8 cellular contexts compared by ENCODE assay signal in genomic region chrX:24148118-24148517, GRCh38. TPM values are rescaled to one million over a fixed set of nuclear protein-coding genes. Genes with fewer than 3 reads are reported as not detected.
DNase-seq lines count a peak whose midpoint lies in the region; ATAC-seq and TF ChIP-seq lines count a peak whose summit lies in the region.

No MANE protein-coding gene starts in this region.

- H3K36me3 Mint-ChIP-seq in Caco-2 (ENCODE audit: insufficient read depth, unreplicated experiment): peaks cover 30% of the 10 kb centered on the region
- H3K36me3 Mint-ChIP-seq in chondrocyte (ENCODE audit: low read depth): peaks cover 6% of the 10 kb centered on the region
- no peaks in the 10 kb centered on the region for H3K36me3 Mint-ChIP-seq in nephron progenitor cell (ENCODE audit: low read depth)

- H3K4me2 ChIP-seq in MM.1S (ENCODE audit: low read depth, low read length): peak overlapping the region; percentile 85

- no peaks in the 10 kb centered on the region for H3K9me2 ChIP-seq in MM.1S (replicated peaks; ENCODE audit: insufficient read depth, low read length)

- H3K27ac Mint-ChIP-seq in Caco-2 (ENCODE audit: unreplicated experiment) (peak overlapping the region; percentile 74), chondrocyte (ENCODE audit: unreplicated experiment) (peak overlapping the region; percentile 99), nephron progenitor cell (peak overlapping the region; percentile 100)

- H3K4me3 Mint-ChIP-seq in Caco-2 (ENCODE audit: unreplicated experiment) (peak overlapping the region; percentile 70), chondrocyte (ENCODE audit: unreplicated experiment) (peak overlapping the region; percentile 80), nephron progenitor cell (peak overlapping the region; percentile 89)

- H3K27ac ChIP-seq in MM.1S (ENCODE audit: low read length): peak overlapping the region; percentile 84

- H3K4me1 Mint-ChIP-seq in Caco-2 (ENCODE audit: low read depth, unreplicated experiment): peaks cover 14% of the 10 kb centered on the region
- H3K4me1 Mint-ChIP-seq in chondrocyte (ENCODE audit: low read depth): peaks cover 69% of the 10 kb centered on the region
- peaks cover 74% of the 10 kb centered on the region for H3K4me1 Mint-ChIP-seq in nephron progenitor cell

- H3K27me3 Mint-ChIP-seq in Caco-2 (ENCODE audit: insufficient read depth, unreplicated experiment) (no peaks in the 10 kb centered on the region), chondrocyte (ENCODE audit: low read depth) (no peaks in the 10 kb centered on the region), nephron progenitor cell (ENCODE audit: low read depth, poor library complexity) (peaks cover 3% of the 10 kb centered on the region)

- no peak for DNase-seq in Caco-2
- peak; percentile 52 for DNase-seq in MM.1S
- no peak for DNase-seq in chondrocyte (ENCODE audit: low spot score)
- DNase-seq in nephron progenitor cell: no peak
- DNase-seq in activated CD8-positive, alpha-beta memory T cell treated with anti-CD3 and anti-CD28 coated beads, Interleukin-2, amount 50 U/mL, for 48 hours: no peak

- H3K36me3 ChIP-seq in Caco-2 (ENCODE audit: control insufficient read depth, insufficient read depth, low read length) (no peaks in the 10 kb centered on the region), MM.1S (replicated peaks; ENCODE audit: insufficient read depth, low read length) (no peaks in the 10 kb centered on the region)

- peak overlapping the region; percentile 51; the same call in 1 of the 2 replicates for H2AFZ ChIP-seq in MM.1S (ENCODE audit: low read length)

- peaks cover 6% of the 10 kb centered on the region for H4K20me1 ChIP-seq in MM.1S (ENCODE audit: insufficient read depth, low read length)

- H3K9me3 Mint-ChIP-seq in Caco-2 (ENCODE audit: unreplicated experiment) (no peaks in the 10 kb centered on the region), chondrocyte (ENCODE audit: low read depth) (no peaks in the 10 kb centered on the region), nephron progenitor cell (no peaks in the 10 kb centered on the region)

- POLR2A ChIA-PET in Caco-2 (lab: Charles Lee): no interaction called here

- H3K4me1 ChIP-seq in Caco-2 (peaks cover 30% of the 10 kb centered on the region), MM.1S (ENCODE audit: low read length) (peaks cover 20% of the 10 kb centered on the region; the same call in 1 of the 2 replicates)

- peaks cover 30% of the 10 kb centered on the region for H3F3A ChIP-seq in MM.1S (ENCODE audit: insufficient read depth, low read length)

- H3K27me3 ChIP-seq in Caco-2 (replicated peaks; ENCODE audit: control insufficient read depth, insufficient read depth, low read length) (no peaks in the 10 kb centered on the region), MM.1S (replicated peaks; ENCODE audit: insufficient read depth, low read length) (no peaks in the 10 kb centered on the region)

- intact Hi-C loops in Caco-2 (cut with micrococcal nuclease; ENCODE audit: unreplicated experiment): loop anchor here (5.0 kb wide), 1 partner anchor 94 kb away; no protein-coding TSS in a partner anchor

- TF ChIP-seq CTCF in Caco-2 (IDR thresholded peaks at IDR 0.05; ENCODE audit: insufficient read depth in 1 of 2, low read depth in 1 of 2, low read length in 1 of 2, severe bottlenecking in 1 of 2, unreplicated experiment in 1 of 2) (no peak), MM.1S (IDR thresholded peaks at IDR 0.05; ENCODE audit: low read length) (no peak), chondrocyte (IDR thresholded peaks at IDR 0.05) (no peak), nephron progenitor cell (IDR thresholded peaks at IDR 0.05) (no peak)

- peak overlapping the region; percentile 88; the same call in 1 of the 2 replicates for H3K9ac ChIP-seq in MM.1S (ENCODE audit: low read length)

- no peak overlapping the region for H3K4me3 ChIP-seq in Caco-2 (ENCODE audit: low read depth, low read length)
- peak overlapping the region; percentile 58 for H3K4me3 ChIP-seq in MM.1S (ENCODE audit: low read length)

- no peaks in the 10 kb centered on the region for H3K9me3 ChIP-seq in Caco-2
- H3K9me3 ChIP-seq in MM.1S (replicated peaks; ENCODE audit: insufficient read depth, low read length): no peaks in the 10 kb centered on the region

- BruUV-seq in Caco-2 (replicated peaks; lab: Mats Ljungman, UMichigan): no TSS peak

- ATAC-seq in GM21786 (IDR thresholded peaks at IDR 0.05; ENCODE audit: unreplicated experiment): no peak
- no peak for ATAC-seq in GM18502 (IDR thresholded peaks at IDR 0.05; ENCODE audit: poor library complexity, unreplicated experiment)
- ATAC-seq in HG03039 (IDR thresholded peaks at IDR 0.05; ENCODE audit: unreplicated experiment): no peak

- CTCF ChIA-PET in Caco-2 (lab: Charles Lee): interaction anchor here (0.6 kb wide), 1 partner anchor 15 kb away, joined by 3 read pairs; no protein-coding TSS in a partner anchor

- H3K79me2 ChIP-seq in MM.1S (ENCODE audit: low read length): peaks cover 28% of the 10 kb centered on the region

RNA-seq across cellular contexts. Expression of gene ZFX, which starts 1.4 kb away (rescaled TPM):
- total RNA-seq in Caco-2 (2022): 33.6 and 36.1 TPM in 2 replicates
- total RNA-seq in chondrocyte: 70.4 to 75.3 TPM (median 72.8 TPM) in 3 replicates
